ENCODE assay signal across 21 cellular contexts in genomic region chr11:73267122-73267846, GRCh38. TPM values are rescaled to one million over a fixed set of nuclear protein-coding genes. Genes with fewer than 3 reads are reported as not detected.
A peak's percentile ranks its signal among the peaks of the same experiment; 100 is the strongest.
DNase-seq lines count a peak whose midpoint lies in the region; ATAC-seq and TF ChIP-seq lines count a peak whose summit lies in the region.
"Had no signal": no experiment of that assay in that cellular context is flagged by ENCODE, and none has a peak within 500 bp of the region (broad histone marks: within the 10 kb centered on the region; RNA-seq: fewer than 3 reads in every experiment).

No MANE protein-coding gene starts in this region.

- no peak for TF ChIP-seq CTCF in right atrium auricular region (IDR thresholded peaks at IDR 0.05)
- no peak for TF ChIP-seq CTCF in WERI-Rb-1 (IDR thresholded peaks at IDR 0.05; ENCODE audit: low read depth, low read length)
- TF ChIP-seq CTCF in osteoblast (IDR thresholded peaks at IDR 0.05; ENCODE audit: extremely low read depth, low read depth, low read length), result no peak
- no peak for TF ChIP-seq CTCF in BE2C (IDR thresholded peaks at IDR 0.05; ENCODE audit: low read depth, low read length)

- DNase-seq in right atrium auricular region (ENCODE audit: low spot score) (peak; percentile 43), left ventricle myocardium superior (no peak), WERI-Rb-1 (no peak), osteoblast (ENCODE audit: insufficient read length, low spot score, missing footprints) (peak; percentile 65), BE2C (no peak), hippocampal formation (lab: John Stamatoyannopoulos, UW) (no peak)
- DNase-seq: activated CD4-positive, alpha-beta T cell treated with anti-CD3 and anti-CD28 coated beads for 1 hour; anterior cingulate cortex; caudate nucleus; NCI-H1105 treated with DMSO at 0.1 percent for 48 hours; NCI-H2081; NK-92 treated with Interleukin-12 subunit alpha and Interleukin-12 subunit beta, amount 100 ng/mL, for 24 hours; small intestine had no signal

- H3K9me3 ChIP-seq in right atrium auricular region, result no peaks in the 10 kb centered on the region
- H3K9me3 ChIP-seq in WERI-Rb-1 (ENCODE audit: severe bottlenecking), result no peaks in the 10 kb centered on the region
- H3K9me3 ChIP-seq in osteoblast (ENCODE audit: low read depth, low read length), result no peaks in the 10 kb centered on the region
- H3K9me3 ChIP-seq in BE2C, result no peaks in the 10 kb centered on the region
- H3K9me3 ChIP-seq: SJSA1 had no signal

- H3K4me1 ChIP-seq in right atrium auricular region (peaks cover 0 to 47% of the 10 kb centered on the region in 2 donors), osteoblast (ENCODE audit: insufficient read depth, low read length) (peaks cover 22% of the 10 kb centered on the region), BE2C (peaks cover 43% of the 10 kb centered on the region)
- H3K4me1 ChIP-seq: SJSA1 had no signal

- no peak overlapping the region for H3K4me3 ChIP-seq in right atrium auricular region
- H3K4me3 ChIP-seq in WERI-Rb-1 (ENCODE audit: low read depth, low read length), result no peak overlapping the region
- H3K4me3 ChIP-seq in osteoblast (ENCODE audit: insufficient read depth, low read length), result no peak overlapping the region
- no peak overlapping the region for H3K4me3 ChIP-seq in BE2C (ENCODE audit: low read depth, low read length)
- H3K4me3 ChIP-seq: GM23338, SJSA1 had no signal

- H2AFZ ChIP-seq in osteoblast (ENCODE audit: low read length), result no peak overlapping the region
- H2AFZ ChIP-seq: GM23338 had no signal

- H3K27ac ChIP-seq in right atrium auricular region, result no peak overlapping the region
- H3K27ac ChIP-seq in WERI-Rb-1, result peak overlapping the region; percentile 43
- H3K27ac ChIP-seq in osteoblast (ENCODE audit: low read depth, low read length), result no peak overlapping the region
- H3K27ac ChIP-seq: SJSA1 had no signal

- ATAC-seq in left ventricle myocardium superior (no peak), GM18520 (IDR thresholded peaks at IDR 0.05; ENCODE audit: unreplicated experiment) (no peak)
- ATAC-seq: activated naive CD4-positive, alpha-beta T cell treated with anti-CD3 and anti-CD28 coated beads, Interleukin-2, amount 50 U/mL, for 72 hours; GM23338; Panc1; T-cell had no signal

- no peak overlapping the region for H3K4me2 ChIP-seq in osteoblast (ENCODE audit: insufficient read depth, low read length)
- H3K4me2 ChIP-seq: GM23338 had no signal

- no peaks in the 10 kb centered on the region for H3K79me2 ChIP-seq in osteoblast (ENCODE audit: insufficient read depth, low read length)

- H3K36me3 ChIP-seq in right atrium auricular region, result no peaks in the 10 kb centered on the region
- H3K36me3 ChIP-seq in WERI-Rb-1, result no peaks in the 10 kb centered on the region
- no peaks in the 10 kb centered on the region for H3K36me3 ChIP-seq in osteoblast (ENCODE audit: insufficient read depth, low read length)
- no peaks in the 10 kb centered on the region for H3K36me3 ChIP-seq in BE2C
- H3K36me3 ChIP-seq: SJSA1 had no signal

- H3K27me3 ChIP-seq in right atrium auricular region (no peaks in the 10 kb centered on the region), WERI-Rb-1 (ENCODE audit: insufficient read depth, low read depth, severe bottlenecking) (no peaks in the 10 kb centered on the region), osteoblast (ENCODE audit: insufficient read depth, low read length) (no peaks in the 10 kb centered on the region), BE2C (no peaks in the 10 kb centered on the region)

- intact Hi-C loops in left ventricle myocardium superior (cut with micrococcal nuclease), result no loop called here

- H4K20me1 ChIP-seq in osteoblast (ENCODE audit: insufficient read depth, low read length), result peaks cover 7% of the 10 kb centered on the region

RNA-seq across cellular contexts. Expression of gene P2RY6, which starts 4.9 kb away (rescaled TPM):
- 1 to 10 TPM in 1 of 2 donors, under 1 TPM in 1; 0.19 to 1.9 TPM for total RNA-seq in right atrium auricular region
- 1.5 TPM for total RNA-seq in left ventricle myocardium superior
- total RNA-seq in osteoblast, result 0.72 and 1.8 TPM in 2 replicates
- polyA plus RNA-seq in BE2C (2012; ENCODE audit: insufficient read depth, insufficient read length, low read depth), result 6.5 TPM
- total RNA-seq: activated naive CD4-positive, alpha-beta T cell treated with anti-CD3 and anti-CD28 coated beads, Interleukin-2, amount 50 U/mL, for 72 hours; CD4-positive, alpha-beta T cell; GM23338; NCI-H460; SJSA1 had no signal
- polyA plus RNA-seq: GM23338 had no signal

RNA-seq across cellular contexts. Expression of gene ARHGEF17, which starts 40.8 kb away (rescaled TPM):
- total RNA-seq in right atrium auricular region, result 10 to 100 TPM; 41.6 to 59.9 TPM
- total RNA-seq in left ventricle myocardium superior, result 52.0 TPM
- 50.1 and 67.0 TPM in 2 replicates for total RNA-seq in osteoblast
- polyA plus RNA-seq in BE2C (2012; ENCODE audit: insufficient read depth, insufficient read length, low read depth), result 78.2 TPM
- total RNA-seq: CD4-positive, alpha-beta T cell had no signal

RNA-seq across cellular contexts. Expression of gene P2RY2, which starts 49.2 kb away (rescaled TPM):
- 10 to 100 TPM in 1 of 2 donors, 1 to 10 TPM in 1; 9.5 to 14.7 TPM for total RNA-seq in right atrium auricular region
- total RNA-seq in left ventricle myocardium superior, result 19.7 TPM
- 0.36 and 0.59 TPM in 2 replicates for total RNA-seq in osteoblast
- 0.28 TPM for polyA plus RNA-seq in BE2C (2012; ENCODE audit: insufficient read depth, insufficient read length, low read depth)
- total RNA-seq: activated naive CD4-positive, alpha-beta T cell treated with anti-CD3 and anti-CD28 coated beads, Interleukin-2, amount 50 U/mL, for 72 hours; CD4-positive, alpha-beta T cell; NCI-H460; SJSA1 had no signal

Comparison
In these comparisons a context has a peak if more than half of its experiments do, and no peak if none do; other contexts are left out.
1. DNase-seq: peak in right atrium auricular region (single experiment) and osteoblast (single experiment); none in left ventricle myocardium superior (single experiment), WERI-Rb-1 (single experiment), BE2C (single experiment) and hippocampal formation (0 of 2).